8 cellular contexts compared by ENCODE assay signal in genomic region chr6:4358414-4359107, GRCh38.
DNase-seq lines count a peak whose midpoint lies in the region; ATAC-seq and TF ChIP-seq lines count a peak whose summit lies in the region.

No MANE protein-coding gene starts in this region.

- CTCF ChIA-PET in activated CD4-positive, alpha-beta T cell treated with anti-CD3 and anti-CD28 coated beads, Interleukin-2, amount 10 ng/mL, durations not matched to agents 7 days and 5 days (lab: Charles Lee) = no interaction called here

- no peaks in the 10 kb centered on the region for H3K4me1 Mint-ChIP-seq in activated CD4-positive, alpha-beta T cell treated with anti-CD3 and anti-CD28 coated beads, Interleukin-2, amount 10 ng/mL, durations not matched to agents 7 days and 5 days

- no peak overlapping the region for H3K27ac Mint-ChIP-seq in activated CD4-positive, alpha-beta T cell treated with anti-CD3 and anti-CD28 coated beads, Interleukin-2, amount 10 ng/mL, durations not matched to agents 7 days and 5 days

- H3K9me3 Mint-ChIP-seq in activated CD4-positive, alpha-beta T cell treated with anti-CD3 and anti-CD28 coated beads, Interleukin-2, amount 10 ng/mL, durations not matched to agents 7 days and 5 days = peaks cover 7% of the 10 kb centered on the region

- H3K27me3 Mint-ChIP-seq in activated CD4-positive, alpha-beta T cell treated with anti-CD3 and anti-CD28 coated beads, Interleukin-2, amount 10 ng/mL, durations not matched to agents 7 days and 5 days = peaks cover 2% of the 10 kb centered on the region

- H3K27me3 ChIP-seq in thyroid gland = no peaks in the 10 kb centered on the region

- H3K27ac ChIP-seq in thyroid gland = peak overlapping the region; percentile 7 to 86 (median 50)

- H3K4me3 ChIP-seq in thyroid gland (replicated peaks in 1 of 3) = no peak overlapping the region

- intact Hi-C loops in thyroid gland (cut with DNase I) = no loop called here

- H3K4me3 Mint-ChIP-seq in activated CD4-positive, alpha-beta T cell treated with anti-CD3 and anti-CD28 coated beads, Interleukin-2, amount 10 ng/mL, durations not matched to agents 7 days and 5 days = no peak overlapping the region

- no peak for TF ChIP-seq CTCF in thyroid gland (IDR thresholded peaks at IDR 0.05)

- no peak for TF ChIP-seq POLR2A in thyroid gland (IDR thresholded peaks at IDR 0.05)

- POLR2A ChIA-PET in activated CD4-positive, alpha-beta T cell treated with anti-CD3 and anti-CD28 coated beads, Interleukin-2, amount 10 ng/mL, durations not matched to agents 7 days and 5 days (lab: Charles Lee) = no interaction called here

- no peaks in the 10 kb centered on the region for H3K36me3 ChIP-seq in thyroid gland

- no peaks in the 10 kb centered on the region for H3K36me3 Mint-ChIP-seq in activated CD4-positive, alpha-beta T cell treated with anti-CD3 and anti-CD28 coated beads, Interleukin-2, amount 10 ng/mL, durations not matched to agents 7 days and 5 days (ENCODE audit: low read depth)

- no peaks in the 10 kb centered on the region for H3K9me3 ChIP-seq in thyroid gland

- ATAC-seq in HG03439 (IDR thresholded peaks at IDR 0.05; ENCODE audit: unreplicated experiment) (no peak), HG03354 (IDR thresholded peaks at IDR 0.05; ENCODE audit: poor library complexity, severe bottlenecking, unreplicated experiment) (no peak)

- peaks cover 0 to 14% of the 10 kb centered on the region in 2 donors for H3K4me1 ChIP-seq in thyroid gland

- 36 to 51% methylated on average over 9 to 13 of the region's 13 CpGs for WGBS in thyroid gland, 2 donors

- DNase-seq in activated CD4-positive, alpha-beta T cell treated with anti-CD3 and anti-CD28 coated beads for 48 hours = peak; percentile 63
- no peak for DNase-seq in activated CD4-positive, alpha-beta T cell treated with anti-CD3 and anti-CD28 coated beads, Interleukin-2, amount 10 ng/mL, durations not matched to agents 7 days and 5 days
- DNase-seq in RPMI7951 (ENCODE audit: low read depth) (peak; percentile 100), epidermal melanocyte (ENCODE audit: insufficient read length, low spot score) (peak; percentile 62), mesenteric fat pad (ENCODE audit: low spot score) (peak; percentile 95), thyroid gland (peak; percentile 88)
